Comparison of ENCODE assay signal across 1 cellular context in genomic region chr11:74366576-74366975, GRCh38.
TF ChIP-seq lines count a peak whose summit lies in the region.

No MANE protein-coding gene starts in this region.

TF ChIP-seq in Ishikawa, 13 proteins besides CTCF, POLR2A, EP300 and RAD21 (continued from another document):
- TF ChIP-seq MAX (IDR thresholded peaks at IDR 0.05) (no peak), REST (IDR thresholded peaks at IDR 0.05; ENCODE audit: low read depth) (no peak), TAF1 (IDR thresholded peaks at IDR 0.05; ENCODE audit: low read depth) (no peak), TEAD4 (IDR thresholded peaks at IDR 0.05) (peak; percentile 37; the same call in 1 of the 2 replicates), CEBPB (IDR thresholded peaks at IDR 0.05) (no peak)
